Comparison of ENCODE assay signal across 8 cellular contexts in genomic region chr3:50365080-50365841, GRCh38. TPM values are rescaled to one million over a fixed set of nuclear protein-coding genes. Genes with fewer than 3 reads are reported as not detected.
DNase-seq lines count a peak whose midpoint lies in the region; ATAC-seq and TF ChIP-seq lines count a peak whose summit lies in the region.

No MANE protein-coding gene starts in this region.

- H3K4me3 Mint-ChIP-seq in activated CD4-positive, alpha-beta T cell treated with anti-CD3 and anti-CD28 coated beads for 36 hours, result peak overlapping the region; percentile 72
- peak overlapping the region; percentile 80 for H3K4me3 Mint-ChIP-seq in chondrocyte (ENCODE audit: unreplicated experiment)

- H3K4me3 ChIP-seq in GM08714 (ENCODE audit: low read length) (peak overlapping the region; percentile 50; the same call in 1 of the 2 replicates), left lung (peak overlapping the region; percentile 29 to 48)

- H3K27me3 ChIP-seq in left lung, result peaks cover 0 to 3% of the 10 kb centered on the region in 2 donors

- peak overlapping the region in 1 of 2 donors; percentile 13 for H3K27ac ChIP-seq in left lung

- no peaks in the 10 kb centered on the region for H3K9me3 ChIP-seq in left lung

- POLR2A ChIA-PET in activated CD4-positive, alpha-beta T cell treated with anti-CD3 and anti-CD28 coated beads for 36 hours (lab: Charles Lee), result no interaction called here

- H3K36me3 Mint-ChIP-seq in activated CD4-positive, alpha-beta T cell treated with anti-CD3 and anti-CD28 coated beads for 36 hours (ENCODE audit: low read depth), result no peaks in the 10 kb centered on the region
- no peaks in the 10 kb centered on the region for H3K36me3 Mint-ChIP-seq in chondrocyte (ENCODE audit: low read depth)

- H3K27ac Mint-ChIP-seq in activated CD4-positive, alpha-beta T cell treated with anti-CD3 and anti-CD28 coated beads for 36 hours, result peak overlapping the region; percentile 74
- peak overlapping the region; percentile 45 for H3K27ac Mint-ChIP-seq in chondrocyte (ENCODE audit: unreplicated experiment)

- H3K4me1 ChIP-seq in left lung, result peaks cover 0 to 14% of the 10 kb centered on the region in 2 donors

- intact Hi-C loops in activated CD4-positive, alpha-beta T cell treated with anti-CD3 and anti-CD28 coated beads for 36 hours (cut with DNase I, micrococcal nuclease), result loop anchor here (1.0 to 2.0 kb wide), 8 partner anchors 14 to 251 kb away; partner anchors contain the start of genes CYB561D2 (in 2 of the 2), NPRL2 (in 2 of the 2), C3orf18 (in 1 of the 2) and HYAL3 (in 1 of the 2)
- intact Hi-C loops in left lung (cut with DNase I), result no loop called here

- peaks cover 0 to 4% of the 10 kb centered on the region in 2 donors for H3K36me3 ChIP-seq in left lung

- H3K9me3 Mint-ChIP-seq in activated CD4-positive, alpha-beta T cell treated with anti-CD3 and anti-CD28 coated beads for 36 hours (ENCODE audit: low read depth), result no peaks in the 10 kb centered on the region
- no peaks in the 10 kb centered on the region for H3K9me3 Mint-ChIP-seq in chondrocyte (ENCODE audit: low read depth)

- no peaks in the 10 kb centered on the region for H3K27me3 Mint-ChIP-seq in activated CD4-positive, alpha-beta T cell treated with anti-CD3 and anti-CD28 coated beads for 36 hours
- H3K27me3 Mint-ChIP-seq in chondrocyte (ENCODE audit: low read depth), result no peaks in the 10 kb centered on the region

- H3K4me1 Mint-ChIP-seq in activated CD4-positive, alpha-beta T cell treated with anti-CD3 and anti-CD28 coated beads for 36 hours, result peaks cover 13% of the 10 kb centered on the region
- peaks cover 7% of the 10 kb centered on the region for H3K4me1 Mint-ChIP-seq in chondrocyte (ENCODE audit: low read depth)

- ATAC-seq in activated CD4-positive, alpha-beta T cell treated with anti-CD3 and anti-CD28 coated beads for 36 hours, result peak; percentile 99
- peak; percentile 76 for ATAC-seq in left lung

- peak; percentile 52 for DNase-seq in HCEC 1CT
- DNase-seq in MV-4-11 (lab: John Stamatoyannopoulos, UW), result peak; percentile 73
- DNase-seq in activated CD4-positive, alpha-beta T cell treated with anti-CD3 and anti-CD28 coated beads for 36 hours, result peak; percentile 98
- no peak for DNase-seq in chondrocyte (ENCODE audit: low spot score)
- peak; percentile 89 to 96 for DNase-seq in left lung
- peak; percentile 96 for DNase-seq in stimulated activated CD4-positive, alpha-beta T cell treated with anti-CD3 and anti-CD28 coated beads, Interleukin-4, amount 100 ng/mL, for 1 hour
- DNase-seq in GF-D8 (lab: John Stamatoyannopoulos, UW), result no peak

- TF ChIP-seq CTCF in chondrocyte (IDR thresholded peaks at IDR 0.05) (no peak), left lung (IDR thresholded peaks at IDR 0.05) (no peak)

- CTCF ChIA-PET in activated CD4-positive, alpha-beta T cell treated with anti-CD3 and anti-CD28 coated beads for 36 hours (lab: Charles Lee), result interaction anchor here (0.6 to 1.1 kb wide), 7 partner anchors 21 to 1438 kb away, joined by 3 to 4 read pairs (median 3); partner anchors contain the start of genes HYAL3 and NAA80

RNA-seq across cellular contexts. Expression of gene TMEM115, which starts 5.9 kb away (rescaled TPM):
- 10 to 100 TPM; 13.1 to 16.1 TPM for total RNA-seq in activated CD4-positive, alpha-beta T cell treated with anti-CD3 and anti-CD28 coated beads for 36 hours
- total RNA-seq in chondrocyte (45.8 to 51.8 TPM (median 50.4 TPM) in 3 replicates), left lung (10 to 100 TPM; 37.0 to 39.1 TPM)

RNA-seq across cellular contexts. Expression of gene CYB561D2, which starts 14.6 kb away (rescaled TPM):
- 10 to 100 TPM; 10.3 to 14.3 TPM for total RNA-seq in activated CD4-positive, alpha-beta T cell treated with anti-CD3 and anti-CD28 coated beads for 36 hours
- total RNA-seq in chondrocyte, result 18.2 to 29.4 TPM (median 19.5 TPM) in 3 replicates
- total RNA-seq in left lung, result 10 to 100 TPM; 21.3 to 28.3 TPM

RNA-seq across cellular contexts. Expression of gene NPRL2, which starts 14.7 kb away (rescaled TPM):
- total RNA-seq in activated CD4-positive, alpha-beta T cell treated with anti-CD3 and anti-CD28 coated beads for 36 hours, result 10 to 100 TPM; 42.5 to 43.0 TPM
- total RNA-seq in chondrocyte (19.8 to 26.9 TPM (median 21.7 TPM) in 3 replicates), left lung (10 to 100 TPM; 16.1 to 18.7 TPM)

RNA-seq across cellular contexts. Expression of gene ZMYND10, which starts 19.7 kb away (rescaled TPM):
- 1 to 10 TPM; 1.0 to 1.3 TPM for total RNA-seq in activated CD4-positive, alpha-beta T cell treated with anti-CD3 and anti-CD28 coated beads for 36 hours
- total RNA-seq in chondrocyte, result 0.41 to 2.0 TPM (median 1.1 TPM) in 3 replicates
- 10 to 100 TPM in 1 of 2 donors, 1 to 10 TPM in 1; 1.6 to 16.3 TPM for total RNA-seq in left lung

RNA-seq across cellular contexts. Expression of gene RASSF1, which starts 24.6 kb away (rescaled TPM):
- 10 to 100 TPM; 30.8 to 50.7 TPM for total RNA-seq in activated CD4-positive, alpha-beta T cell treated with anti-CD3 and anti-CD28 coated beads for 36 hours
- total RNA-seq in chondrocyte, result 17.3 to 22.4 TPM (median 21.8 TPM) in 3 replicates
- total RNA-seq in left lung, result 10 to 100 TPM; 29.8 to 40.7 TPM

Comparison
In these comparisons a context has a peak if more than half of its experiments do, and no peak if none do; other contexts are left out.
1. DNase-seq: peak in HCEC 1CT (single experiment), MV-4-11 (single experiment), activated CD4-positive, alpha-beta T cell treated with anti-CD3 and anti-CD28 coated beads for 36 hours (single experiment), left lung (2 of 2) and stimulated activated CD4-positive, alpha-beta T cell treated with anti-CD3 and anti-CD28 coated beads, Interleukin-4, amount 100 ng/mL, for 1 hour (single experiment); none in chondrocyte (single experiment) and GF-D8 (single experiment).
2. intact Hi-C loops: an anchor here in activated CD4-positive, alpha-beta T cell treated with anti-CD3 and anti-CD28 coated beads for 36 hours (1.0 to 2.0 kb wide); none called in left lung.